In the genomic region with DNA sequence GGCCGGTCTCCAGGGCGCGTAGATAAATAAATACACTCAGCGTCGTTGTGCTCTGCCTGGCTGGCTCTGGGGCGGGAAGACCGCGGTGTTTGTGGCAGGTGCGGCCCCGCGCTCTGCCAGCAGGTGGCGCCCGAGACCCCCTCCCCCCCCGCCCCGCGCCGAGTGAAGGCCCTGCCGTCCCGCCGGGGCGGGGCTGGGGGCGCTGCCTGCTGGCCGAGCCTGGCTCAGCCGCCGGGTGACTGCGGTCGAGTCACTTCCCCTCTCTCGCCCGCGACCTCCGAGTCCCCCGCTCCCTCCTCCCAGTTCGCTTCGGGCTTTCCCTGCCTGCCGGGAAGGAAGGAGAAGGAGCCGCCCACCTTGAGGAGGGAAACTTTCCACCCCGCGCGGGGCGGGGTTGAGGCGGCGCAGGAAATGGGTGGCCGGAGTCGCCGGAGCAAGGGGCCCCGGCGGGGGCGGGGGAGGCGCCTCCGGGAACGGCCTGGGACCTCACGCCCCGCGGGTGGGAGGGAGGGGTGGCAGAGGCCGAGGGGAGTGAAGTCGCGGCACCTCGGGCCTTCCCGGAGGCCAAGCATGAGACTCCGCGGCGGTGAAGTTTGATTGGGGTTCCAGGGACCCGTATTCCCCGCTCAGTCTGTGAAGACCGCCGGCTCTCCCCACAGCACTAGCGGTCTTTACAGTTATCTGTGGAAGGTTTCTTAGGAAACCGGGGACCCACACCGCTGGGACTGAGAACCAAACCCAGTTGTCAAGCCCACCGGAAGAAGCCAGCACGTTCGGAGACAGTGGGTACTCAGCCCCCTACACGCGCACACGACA, we compare ENCODE assay signal across 1 cellular context.
TF ChIP-seq lines count a peak whose summit lies in the region.

No MANE protein-coding gene starts in this region.

TF ChIP-seq in HepG2, 621 proteins besides CTCF, POLR2A, EP300 and RAD21 (continued from another document and continues in another):
- no peak for TF ChIP-seq ZNF564 (CRISPR knock-in tag; IDR thresholded peaks at IDR 0.05)
- TF ChIP-seq ZNF207 (IDR thresholded peaks at IDR 0.05; ENCODE audit: borderline replicate concordance), result no peak
- TF ChIP-seq BORCS8-MEF2B (CRISPR knock-in tag; IDR thresholded peaks at IDR 0.05), result 0 out of 2 replicates have a peak, but pooled peaks have one; percentile 15
- 0 out of 2 replicates have a peak, but pooled peaks have one; percentile 22 for TF ChIP-seq NFKB2 (CRISPR knock-in tag; IDR thresholded peaks at IDR 0.05; ENCODE audit: borderline replicate concordance)
- TF ChIP-seq ZNF703 (CRISPR knock-in tag; IDR thresholded peaks at IDR 0.05; ENCODE audit: borderline replicate concordance), result no peak
- TF ChIP-seq ZNF136 (CRISPR knock-in tag; IDR thresholded peaks at IDR 0.05; ENCODE audit: low read depth), result no peak
- no peak for TF ChIP-seq SOX6 (IDR thresholded peaks at IDR 0.05)
- TF ChIP-seq SOX6 (CRISPR knock-in tag; IDR thresholded peaks at IDR 0.05), result peak; percentile 31; the same call in 1 of the 2 replicates
- no peak for TF ChIP-seq NONO (IDR thresholded peaks at IDR 0.05)
- TF ChIP-seq NONO (CRISPR knock-in tag; conservative IDR thresholded peaks at IDR 0.05), result 0 out of 2 replicates have a peak, but pooled peaks have one; percentile 37
- no peak; the same call in 1 of the 2 replicates for TF ChIP-seq DNMT1 (CRISPR knock-in tag; IDR thresholded peaks at IDR 0.05)
- no peak for TF ChIP-seq ATF7 (IDR thresholded peaks at IDR 0.05)
- TF ChIP-seq ATF7 (CRISPR knock-in tag; IDR thresholded peaks at IDR 0.05), result no peak
- no peak for TF ChIP-seq MIER2 (CRISPR knock-in tag; IDR thresholded peaks at IDR 0.05)
- TF ChIP-seq, protein P1, sequence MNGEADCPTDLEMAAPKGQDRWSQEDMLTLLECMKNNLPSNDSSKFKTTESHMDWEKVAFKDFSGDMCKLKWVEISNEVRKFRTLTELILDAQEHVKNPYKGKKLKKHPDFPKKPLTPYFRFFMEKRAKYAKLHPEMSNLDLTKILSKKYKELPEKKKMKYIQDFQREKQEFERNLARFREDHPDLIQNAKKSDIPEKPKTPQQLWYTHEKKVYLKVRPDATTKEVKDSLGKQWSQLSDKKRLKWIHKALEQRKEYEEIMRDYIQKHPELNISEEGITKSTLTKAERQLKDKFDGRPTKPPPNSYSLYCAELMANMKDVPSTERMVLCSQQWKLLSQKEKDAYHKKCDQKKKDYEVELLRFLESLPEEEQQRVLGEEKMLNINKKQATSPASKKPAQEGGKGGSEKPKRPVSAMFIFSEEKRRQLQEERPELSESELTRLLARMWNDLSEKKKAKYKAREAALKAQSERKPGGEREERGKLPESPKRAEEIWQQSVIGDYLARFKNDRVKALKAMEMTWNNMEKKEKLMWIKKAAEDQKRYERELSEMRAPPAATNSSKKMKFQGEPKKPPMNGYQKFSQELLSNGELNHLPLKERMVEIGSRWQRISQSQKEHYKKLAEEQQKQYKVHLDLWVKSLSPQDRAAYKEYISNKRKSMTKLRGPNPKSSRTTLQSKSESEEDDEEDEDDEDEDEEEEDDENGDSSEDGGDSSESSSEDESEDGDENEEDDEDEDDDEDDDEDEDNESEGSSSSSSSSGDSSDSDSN (CRISPR knock-in tag; IDR thresholded peaks at IDR 0.05), result peak; percentile 58; the same call in 1 of the 2 replicates
- TF ChIP-seq HDAC1 (CRISPR knock-in tag; IDR thresholded peaks at IDR 0.05), result peak; percentile 53; the same call in 1 of the 2 replicates
- TF ChIP-seq ZNF557 (CRISPR knock-in tag; IDR thresholded peaks at IDR 0.05), result no peak
- TF ChIP-seq FOXA1 (IDR thresholded peaks at IDR 0.05), result no peak
- no peak for TF ChIP-seq FOXA1 (CRISPR knock-in tag; IDR thresholded peaks at IDR 0.05)
- TF ChIP-seq ZNF792 (CRISPR knock-in tag; IDR thresholded peaks at IDR 0.05), result peak; percentile 60
- TF ChIP-seq, protein P2, sequence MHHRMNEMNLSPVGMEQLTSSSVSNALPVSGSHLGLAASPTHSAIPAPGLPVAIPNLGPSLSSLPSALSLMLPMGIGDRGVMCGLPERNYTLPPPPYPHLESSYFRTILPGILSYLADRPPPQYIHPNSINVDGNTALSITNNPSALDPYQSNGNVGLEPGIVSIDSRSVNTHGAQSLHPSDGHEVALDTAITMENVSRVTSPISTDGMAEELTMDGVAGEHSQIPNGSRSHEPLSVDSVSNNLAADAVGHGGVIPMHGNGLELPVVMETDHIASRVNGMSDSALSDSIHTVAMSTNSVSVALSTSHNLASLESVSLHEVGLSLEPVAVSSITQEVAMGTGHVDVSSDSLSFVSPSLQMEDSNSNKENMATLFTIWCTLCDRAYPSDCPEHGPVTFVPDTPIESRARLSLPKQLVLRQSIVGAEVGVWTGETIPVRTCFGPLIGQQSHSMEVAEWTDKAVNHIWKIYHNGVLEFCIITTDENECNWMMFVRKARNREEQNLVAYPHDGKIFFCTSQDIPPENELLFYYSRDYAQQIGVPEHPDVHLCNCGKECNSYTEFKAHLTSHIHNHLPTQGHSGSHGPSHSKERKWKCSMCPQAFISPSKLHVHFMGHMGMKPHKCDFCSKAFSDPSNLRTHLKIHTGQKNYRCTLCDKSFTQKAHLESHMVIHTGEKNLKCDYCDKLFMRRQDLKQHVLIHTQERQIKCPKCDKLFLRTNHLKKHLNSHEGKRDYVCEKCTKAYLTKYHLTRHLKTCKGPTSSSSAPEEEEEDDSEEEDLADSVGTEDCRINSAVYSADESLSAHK (CRISPR knock-in tag; IDR thresholded peaks at IDR 0.05; ENCODE audit: borderline replicate concordance), result no peak
- TF ChIP-seq NCOA1 (CRISPR knock-in tag; IDR thresholded peaks at IDR 0.05), result no peak
- TF ChIP-seq HMG20B (CRISPR knock-in tag; conservative IDR thresholded peaks at IDR 0.05), result no peak
- peak; percentile 54 for TF ChIP-seq SRSF1 (optimal IDR thresholded peaks at IDR 0.05; ENCODE audit: low read depth, low read length)
- TF ChIP-seq, protein P3, sequence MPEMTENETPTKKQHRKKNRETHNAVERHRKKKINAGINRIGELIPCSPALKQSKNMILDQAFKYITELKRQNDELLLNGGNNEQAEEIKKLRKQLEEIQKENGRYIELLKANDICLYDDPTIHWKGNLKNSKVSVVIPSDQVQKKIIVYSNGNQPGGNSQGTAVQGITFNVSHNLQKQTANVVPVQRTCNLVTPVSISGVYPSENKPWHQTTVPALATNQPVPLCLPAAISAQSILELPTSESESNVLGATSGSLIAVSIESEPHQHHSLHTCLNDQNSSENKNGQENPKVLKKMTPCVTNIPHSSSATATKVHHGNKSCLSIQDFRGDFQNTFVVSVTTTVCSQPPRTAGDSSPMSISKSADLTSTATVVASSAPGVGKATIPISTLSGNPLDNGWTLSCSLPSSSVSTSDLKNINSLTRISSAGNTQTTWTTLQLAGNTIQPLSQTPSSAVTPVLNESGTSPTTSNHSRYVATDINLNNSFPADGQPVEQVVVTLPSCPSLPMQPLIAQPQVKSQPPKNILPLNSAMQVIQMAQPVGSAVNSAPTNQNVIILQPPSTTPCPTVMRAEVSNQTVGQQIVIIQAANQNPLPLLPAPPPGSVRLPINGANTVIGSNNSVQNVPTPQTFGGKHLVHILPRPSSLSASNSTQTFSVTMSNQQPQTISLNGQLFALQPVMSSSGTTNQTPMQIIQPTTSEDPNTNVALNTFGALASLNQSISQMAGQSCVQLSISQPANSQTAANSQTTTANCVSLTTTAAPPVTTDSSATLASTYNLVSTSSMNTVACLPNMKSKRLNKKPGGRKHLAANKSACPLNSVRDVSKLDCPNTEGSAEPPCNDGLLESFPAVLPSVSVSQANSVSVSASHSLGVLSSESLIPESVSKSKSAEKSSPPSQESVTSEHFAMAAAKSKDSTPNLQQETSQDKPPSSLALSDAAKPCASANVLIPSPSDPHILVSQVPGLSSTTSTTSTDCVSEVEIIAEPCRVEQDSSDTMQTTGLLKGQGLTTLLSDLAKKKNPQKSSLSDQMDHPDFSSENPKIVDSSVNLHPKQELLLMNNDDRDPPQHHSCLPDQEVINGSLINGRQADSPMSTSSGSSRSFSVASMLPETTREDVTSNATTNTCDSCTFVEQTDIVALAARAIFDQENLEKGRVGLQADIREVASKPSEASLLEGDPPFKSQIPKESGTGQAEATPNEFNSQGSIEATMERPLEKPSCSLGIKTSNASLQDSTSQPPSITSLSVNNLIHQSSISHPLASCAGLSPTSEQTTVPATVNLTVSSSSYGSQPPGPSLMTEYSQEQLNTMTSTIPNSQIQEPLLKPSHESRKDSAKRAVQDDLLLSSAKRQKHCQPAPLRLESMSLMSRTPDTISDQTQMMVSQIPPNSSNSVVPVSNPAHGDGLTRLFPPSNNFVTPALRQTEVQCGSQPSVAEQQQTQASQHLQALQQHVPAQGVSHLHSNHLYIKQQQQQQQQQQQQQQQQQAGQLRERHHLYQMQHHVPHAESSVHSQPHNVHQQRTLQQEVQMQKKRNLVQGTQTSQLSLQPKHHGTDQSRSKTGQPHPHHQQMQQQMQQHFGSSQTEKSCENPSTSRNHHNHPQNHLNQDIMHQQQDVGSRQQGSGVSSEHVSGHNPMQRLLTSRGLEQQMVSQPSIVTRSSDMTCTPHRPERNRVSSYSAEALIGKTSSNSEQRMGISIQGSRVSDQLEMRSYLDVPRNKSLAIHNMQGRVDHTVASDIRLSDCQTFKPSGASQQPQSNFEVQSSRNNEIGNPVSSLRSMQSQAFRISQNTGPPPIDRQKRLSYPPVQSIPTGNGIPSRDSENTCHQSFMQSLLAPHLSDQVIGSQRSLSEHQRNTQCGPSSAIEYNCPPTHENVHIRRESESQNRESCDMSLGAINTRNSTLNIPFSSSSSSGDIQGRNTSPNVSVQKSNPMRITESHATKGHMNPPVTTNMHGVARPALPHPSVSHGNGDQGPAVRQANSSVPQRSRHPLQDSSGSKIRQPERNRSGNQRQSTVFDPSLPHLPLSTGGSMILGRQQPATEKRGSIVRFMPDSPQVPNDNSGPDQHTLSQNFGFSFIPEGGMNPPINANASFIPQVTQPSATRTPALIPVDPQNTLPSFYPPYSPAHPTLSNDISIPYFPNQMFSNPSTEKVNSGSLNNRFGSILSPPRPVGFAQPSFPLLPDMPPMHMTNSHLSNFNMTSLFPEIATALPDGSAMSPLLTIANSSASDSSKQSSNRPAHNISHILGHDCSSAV (CRISPR knock-in tag; IDR thresholded peaks at IDR 0.05; ENCODE audit: borderline replicate concordance), result no peak
- TF ChIP-seq SMAD9 (CRISPR knock-in tag; IDR thresholded peaks at IDR 0.05), result no peak
- TF ChIP-seq ZNF484 (CRISPR knock-in tag; IDR thresholded peaks at IDR 0.05; ENCODE audit: borderline replicate concordance, low read depth), result no peak
- TF ChIP-seq FOSL1 (CRISPR knock-in tag; IDR thresholded peaks at IDR 0.05; ENCODE audit: borderline replicate concordance), result no peak
- no peak for TF ChIP-seq MIXL1 (CRISPR knock-in tag; IDR thresholded peaks at IDR 0.05)
- TF ChIP-seq ZBTB7A (CRISPR knock-in tag; IDR thresholded peaks at IDR 0.05), result no peak
- TF ChIP-seq NFE2L2 (IDR thresholded peaks at IDR 0.05; ENCODE audit: low read length), result no peak
- no peak for TF ChIP-seq ZNF83 (CRISPR knock-in tag; IDR thresholded peaks at IDR 0.05; ENCODE audit: borderline replicate concordance)
- TF ChIP-seq GABPA (IDR thresholded peaks at IDR 0.05; ENCODE audit: low read depth, low read length), result no peak
- no peak for TF ChIP-seq GABPA (CRISPR knock-in tag; IDR thresholded peaks at IDR 0.05; ENCODE audit: low read depth)
- no peak for TF ChIP-seq ZSCAN25 (CRISPR knock-in tag; IDR thresholded peaks at IDR 0.05)
- no peak for TF ChIP-seq SRF (IDR thresholded peaks at IDR 0.05; ENCODE audit: low read depth, low read length)
- peak; percentile 40; the same call in 1 of the 2 replicates for TF ChIP-seq ZNF746 (CRISPR knock-in tag; IDR thresholded peaks at IDR 0.05)
- TF ChIP-seq, protein P4, sequence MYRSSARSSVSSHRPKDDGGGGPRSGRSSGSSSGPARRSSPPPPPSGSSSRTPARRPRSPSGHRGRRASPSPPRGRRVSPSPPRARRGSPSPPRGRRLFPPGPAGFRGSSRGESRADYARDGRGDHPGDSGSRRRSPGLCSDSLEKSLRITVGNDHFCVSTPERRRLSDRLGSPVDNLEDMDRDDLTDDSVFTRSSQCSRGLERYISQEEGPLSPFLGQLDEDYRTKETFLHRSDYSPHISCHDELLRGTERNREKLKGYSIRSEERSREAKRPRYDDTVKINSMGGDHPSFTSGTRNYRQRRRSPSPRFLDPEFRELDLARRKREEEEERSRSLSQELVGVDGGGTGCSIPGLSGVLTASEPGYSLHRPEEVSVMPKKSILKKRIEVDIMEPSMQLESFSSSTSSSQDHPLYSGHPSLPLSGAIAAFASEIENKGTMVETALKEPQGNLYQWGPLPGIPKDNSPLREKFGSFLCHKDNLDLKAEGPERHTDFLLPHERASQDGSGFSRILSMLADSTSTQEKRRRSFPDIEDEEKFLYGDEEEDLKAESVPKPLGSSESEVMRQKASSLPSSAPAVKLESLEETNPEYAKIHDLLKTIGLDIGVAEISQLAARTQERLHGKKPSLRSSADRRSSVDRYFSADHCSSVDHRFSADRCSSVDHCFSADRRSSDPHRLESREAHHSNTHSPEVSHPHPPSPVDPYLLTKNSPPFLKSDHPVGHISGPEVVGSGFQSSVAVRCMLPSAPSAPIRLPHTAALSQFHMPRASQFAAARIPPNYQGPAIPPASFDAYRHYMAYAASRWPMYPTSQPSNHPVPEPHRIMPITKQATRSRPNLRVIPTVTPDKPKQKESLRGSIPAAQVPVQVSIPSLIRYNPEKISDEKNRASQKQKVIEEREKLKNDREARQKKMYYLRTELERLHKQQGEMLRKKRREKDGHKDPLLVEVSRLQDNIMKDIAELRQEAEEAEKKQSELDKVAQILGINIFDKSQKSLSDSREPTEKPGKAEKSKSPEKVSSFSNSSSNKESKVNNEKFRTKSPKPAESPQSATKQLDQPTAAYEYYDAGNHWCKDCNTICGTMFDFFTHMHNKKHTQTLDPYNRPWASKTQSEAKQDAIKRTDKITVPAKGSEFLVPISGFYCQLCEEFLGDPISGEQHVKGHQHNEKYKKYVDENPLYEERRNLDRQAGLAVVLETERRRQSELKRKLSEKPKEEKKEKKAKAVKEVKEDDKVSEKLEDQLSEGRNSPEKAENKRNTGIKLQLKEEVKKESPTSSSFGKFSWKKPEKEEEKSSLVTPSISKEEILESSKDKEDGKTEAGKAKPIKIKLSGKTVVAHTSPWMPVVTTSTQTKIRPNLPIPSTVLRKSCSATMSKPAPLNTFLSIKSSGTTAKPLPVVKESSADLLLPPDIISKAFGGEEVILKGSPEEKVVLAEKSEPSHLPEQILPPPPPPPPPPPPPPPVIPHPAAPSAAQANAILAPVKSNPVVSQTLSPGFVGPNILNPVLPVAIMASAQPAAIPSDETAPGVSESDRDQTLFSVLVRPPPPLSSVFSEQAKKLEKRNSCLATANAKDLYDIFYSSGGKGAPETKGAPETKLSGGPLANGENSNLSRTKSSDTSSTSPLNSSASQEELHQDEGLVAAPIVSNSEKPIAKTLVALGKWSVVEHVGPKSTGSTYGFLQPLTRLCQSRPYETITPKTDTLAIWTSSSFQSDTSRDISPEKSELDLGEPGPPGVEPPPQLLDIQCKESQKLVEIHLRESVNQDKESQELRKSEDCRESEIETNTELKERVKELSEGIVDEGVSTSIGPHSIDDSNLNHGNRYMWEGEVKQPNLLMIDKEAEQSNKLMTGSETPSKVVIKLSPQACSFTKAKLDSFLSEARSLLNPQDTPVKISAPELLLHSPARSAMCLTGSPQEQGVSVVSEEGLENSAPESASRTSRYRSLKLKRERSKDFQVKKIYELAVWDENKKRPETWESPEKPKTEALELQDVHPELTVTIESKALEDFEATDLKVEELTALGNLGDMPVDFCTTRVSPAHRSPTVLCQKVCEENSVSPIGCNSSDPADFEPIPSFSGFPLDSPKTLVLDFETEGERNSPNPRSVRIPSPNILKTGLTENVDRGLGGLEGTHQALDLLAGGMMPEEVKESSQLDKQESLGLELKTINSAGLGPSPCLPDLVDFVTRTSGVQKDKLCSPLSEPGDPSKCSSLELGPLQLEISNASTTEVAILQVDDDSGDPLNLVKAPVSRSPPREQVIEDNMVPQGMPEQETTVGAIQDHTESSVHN (CRISPR knock-in tag; IDR thresholded peaks at IDR 0.05), result no peak
- peak; percentile 78; the same call in 1 of the 2 replicates for TF ChIP-seq HOXA5 (CRISPR knock-in tag; IDR thresholded peaks at IDR 0.05)
- no peak for TF ChIP-seq CCAR2 (optimal IDR thresholded peaks at IDR 0.05; ENCODE audit: low read depth, low read length)
